ENCODE assay signal across 21 cellular contexts in the genomic region with DNA sequence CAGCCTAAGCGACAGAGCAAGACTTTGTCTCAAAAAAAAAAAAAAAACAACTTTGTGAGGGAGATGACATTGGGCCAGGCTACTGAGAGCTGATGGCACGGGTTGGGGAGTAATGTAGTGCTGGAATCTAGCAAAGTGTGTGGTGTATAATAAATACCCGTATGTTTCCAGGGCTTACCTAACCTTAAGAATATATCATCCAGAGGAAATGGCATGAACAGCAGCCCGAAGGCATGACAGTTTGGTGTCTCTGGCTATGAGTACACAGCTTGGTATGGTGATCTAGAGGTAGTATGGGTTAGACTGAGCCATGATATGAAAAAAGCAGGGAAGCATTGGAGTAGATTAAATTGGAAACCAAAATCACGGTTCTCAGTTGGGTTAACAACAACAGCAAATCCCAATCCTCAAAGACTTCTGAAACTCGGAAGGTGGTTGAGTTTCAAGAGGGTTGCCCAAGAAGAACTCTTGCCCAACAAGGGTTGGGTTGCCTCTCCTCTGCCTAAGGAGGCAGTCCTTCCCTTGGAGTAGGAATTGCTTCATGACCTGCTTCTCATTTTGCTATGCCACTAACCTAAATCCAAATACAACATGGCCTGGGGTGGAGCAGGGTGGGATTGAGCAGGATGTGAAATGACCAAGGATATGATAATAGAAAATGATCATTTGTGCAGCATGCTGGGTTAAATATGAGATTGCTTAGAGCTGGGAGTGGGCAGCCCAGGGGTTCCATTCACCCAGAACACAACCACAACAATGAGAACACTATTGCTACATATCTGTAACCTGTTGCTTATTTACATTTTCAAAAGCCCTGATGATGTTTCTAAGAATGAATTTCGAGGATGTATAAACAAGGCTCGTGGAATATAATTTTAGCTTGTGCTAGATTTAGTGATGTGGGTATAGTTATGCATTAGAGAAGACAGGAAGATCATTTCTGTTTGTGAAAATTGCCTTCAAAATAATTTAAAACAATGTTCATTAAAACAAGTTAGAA.
A peak's percentile ranks its signal among the peaks of the same experiment; 100 is the strongest.
DNase-seq lines count a peak whose midpoint lies in the region; ATAC-seq and TF ChIP-seq lines count a peak whose summit lies in the region.
"Had no signal": no experiment of that assay in that cellular context is flagged by ENCODE, and none has a peak within 500 bp of the region (broad histone marks: within the 10 kb centered on the region; RNA-seq: fewer than 3 reads in every experiment).

No MANE protein-coding gene starts in this region.

- H3K9me3 Mint-ChIP-seq in HFFc6 = no peaks in the 10 kb centered on the region
- peaks cover 0 to 2% (median 0%) of the 10 kb centered on the region in 11 donors for H3K9me3 Mint-ChIP-seq in naive thymus-derived CD4-positive, alpha-beta T cell
- H3K9me3 Mint-ChIP-seq: activated naive CD8-positive, alpha-beta T cell treated with anti-CD3 and anti-CD28 coated beads for 36 hours; mesothelial cell of epicardium had no signal

- H3K36me3 ChIP-seq in adipocyte (ENCODE audit: control insufficient read depth, insufficient read depth, low read length, severe bottlenecking) (no peaks in the 10 kb centered on the region), SJCRH30 (no peaks in the 10 kb centered on the region)
- no peaks in the 10 kb centered on the region for H3K36me3 ChIP-seq in naive thymus-derived CD4-positive, alpha-beta T cell (ENCODE audit: control insufficient read depth in 2 of 3, insufficient read depth in 3 of 3, low read length in 3 of 3)
- H3K36me3 ChIP-seq: brain microvascular endothelial cell, HAP-1 had no signal

- H3K27me3 ChIP-seq in adipocyte (replicated peaks; ENCODE audit: control insufficient read depth, insufficient read depth, low read length) = no peaks in the 10 kb centered on the region
- H3K27me3 ChIP-seq in naive thymus-derived CD4-positive, alpha-beta T cell (ENCODE audit: control insufficient read depth in 2 of 2, insufficient read depth in 2 of 2, low read length in 2 of 2) = no peaks in the 10 kb centered on the region
- no peaks in the 10 kb centered on the region for H3K27me3 ChIP-seq in SJCRH30
- H3K27me3 ChIP-seq: brain microvascular endothelial cell had no signal

- no peaks in the 10 kb centered on the region for H3K36me3 Mint-ChIP-seq in HFFc6 (ENCODE audit: low read depth)
- no peaks in the 10 kb centered on the region for H3K36me3 Mint-ChIP-seq in naive thymus-derived CD4-positive, alpha-beta T cell
- H3K36me3 Mint-ChIP-seq: activated naive CD8-positive, alpha-beta T cell treated with anti-CD3 and anti-CD28 coated beads for 36 hours; mesothelial cell of epicardium had no signal

- H3K27me3 Mint-ChIP-seq in HFFc6 (ENCODE audit: insufficient read depth) = no peaks in the 10 kb centered on the region; the same call in 1 of the 2 replicates
- peaks cover 0 to 16% (median 0%) of the 10 kb centered on the region in 5 donors for H3K27me3 Mint-ChIP-seq in naive thymus-derived CD4-positive, alpha-beta T cell

- peak; percentile 38 for ATAC-seq in naive thymus-derived CD4-positive, alpha-beta T cell
- ATAC-seq: left colon had no signal

- POLR2A ChIA-PET in naive thymus-derived CD4-positive, alpha-beta T cell (lab: Charles Lee) = no interaction called here

- H3K4me3 Mint-ChIP-seq in HFFc6 = peak overlapping the region; percentile 72
- no peak overlapping the region for H3K4me3 Mint-ChIP-seq in naive thymus-derived CD4-positive, alpha-beta T cell
- H3K4me3 Mint-ChIP-seq: activated naive CD8-positive, alpha-beta T cell treated with anti-CD3 and anti-CD28 coated beads for 36 hours; mesothelial cell of epicardium had no signal

- H3K9me3 ChIP-seq in adipocyte (ENCODE audit: control insufficient read depth, low read length) = no peaks in the 10 kb centered on the region
- no peaks in the 10 kb centered on the region for H3K9me3 ChIP-seq in naive thymus-derived CD4-positive, alpha-beta T cell (ENCODE audit: control insufficient read depth in 2 of 3, low read length in 3 of 3)
- peaks cover 2% of the 10 kb centered on the region; the same call in 1 of the 2 replicates for H3K9me3 ChIP-seq in SJCRH30 (replicated peaks)
- H3K9me3 ChIP-seq: HAP-1, psoas muscle had no signal

- no peak overlapping the region for H3K27ac ChIP-seq in naive thymus-derived CD4-positive, alpha-beta T cell (ENCODE audit: low read depth, low read length)
- no peak overlapping the region for H3K27ac ChIP-seq in SJCRH30
- H3K27ac ChIP-seq: brain microvascular endothelial cell, psoas muscle, SK-N-MC had no signal

- TF ChIP-seq CTCF in HFFc6 (IDR thresholded peaks at IDR 0.05) = no peak

- H3K4me1 ChIP-seq in adipocyte (ENCODE audit: control insufficient read depth, insufficient read depth, low read length) = peaks cover 49% of the 10 kb centered on the region
- H3K4me1 ChIP-seq in naive thymus-derived CD4-positive, alpha-beta T cell (ENCODE audit: control insufficient read depth in 2 of 2, insufficient read depth in 2 of 2, low read length in 2 of 2) = peaks cover 0 to 7% of the 10 kb centered on the region in 2 donors
- H3K4me1 ChIP-seq in SJCRH30 = peaks cover 29% of the 10 kb centered on the region
- H3K4me1 ChIP-seq: HAP-1 had no signal

- H3K4me3 ChIP-seq in adipocyte (ENCODE audit: low read length) (peak overlapping the region; percentile 32), SJCRH30 (no peak overlapping the region)
- H3K4me3 ChIP-seq in naive thymus-derived CD4-positive, alpha-beta T cell (ENCODE audit: low read length) = no peak overlapping the region
- H3K4me3 ChIP-seq: HAP-1, psoas muscle, SK-N-MC, smooth muscle cell had no signal

- CTCF ChIA-PET in naive thymus-derived CD4-positive, alpha-beta T cell (lab: Charles Lee) = interaction anchor here (1.0 to 1.4 kb wide), 2 partner anchors 19 to 81 kb away, joined by 3 to 4 read pairs; no protein-coding TSS in a partner anchor

- H3K4me1 Mint-ChIP-seq in HFFc6 (ENCODE audit: low read depth) = peaks cover 69% of the 10 kb centered on the region
- peaks cover 8 to 25% (median 22%) of the 10 kb centered on the region in 7 donors for H3K4me1 Mint-ChIP-seq in naive thymus-derived CD4-positive, alpha-beta T cell

- H3K27ac Mint-ChIP-seq in HFFc6 = peak overlapping the region; percentile 83
- H3K27ac Mint-ChIP-seq in naive thymus-derived CD4-positive, alpha-beta T cell = no peak overlapping the region
- H3K27ac Mint-ChIP-seq: activated naive CD8-positive, alpha-beta T cell treated with anti-CD3 and anti-CD28 coated beads for 36 hours; mesothelial cell of epicardium had no signal

- peak overlapping the region; percentile 37 for H3K9ac ChIP-seq in adipocyte (ENCODE audit: low read length)

- DNase-seq in HFFc6 (peak; percentile 68), NOMO-1 (lab: John Stamatoyannopoulos, UW; ENCODE audit: unreplicated experiment in 2 of 2) (peak; percentile 96 to 100), adipocyte (ENCODE audit: low read depth) (peak; percentile 56), SJCRH30 (no peak), GM03348 (ENCODE audit: low spot score) (no peak), NCI-H1436 (lab: John Stamatoyannopoulos, UW) (no peak)
- no peak for DNase-seq in naive thymus-derived CD4-positive, alpha-beta T cell
- DNase-seq in activated effector memory CD4-positive, alpha-beta T cell treated with anti-CD3 and anti-CD28 coated beads, Interleukin-2, amount 50 U/mL, for 16 hours = no peak
- DNase-seq: activated naive CD8-positive, alpha-beta T cell treated with anti-CD3 and anti-CD28 coated beads for 36 hours; Calu3; cortex of kidney; KBM-7; left colon; NCI-H526; psoas muscle; stimulated activated CD4-positive, alpha-beta T cell treated with anti-CD3 and anti-CD28 coated beads, Interleukin-4, amount 100 ng/mL, for 1 hour had no signal

- intact Hi-C loops in naive thymus-derived CD4-positive, alpha-beta T cell (cut with micrococcal nuclease) = no loop called here

Comparison
In these comparisons a context has a peak if more than half of its experiments do, and no peak if none do; other contexts are left out.
1. DNase-seq: peak in HFFc6 (single experiment), NOMO-1 (2 of 2) and adipocyte (single experiment); none in naive thymus-derived CD4-positive, alpha-beta T cell (0 of 9), SJCRH30 (0 of 2), GM03348 (single experiment), activated effector memory CD4-positive, alpha-beta T cell treated with anti-CD3 and anti-CD28 coated beads, Interleukin-2, amount 50 U/mL, for 16 hours (single experiment) and NCI-H1436 (single experiment).